Comparison of ENCODE assay signal across 8 cellular contexts in genomic region chr1:112956503-112957132, GRCh38. TPM values are rescaled to one million over a fixed set of nuclear protein-coding genes. Genes with fewer than 3 reads are reported as not detected.
DNase-seq lines count a peak whose midpoint lies in the region; ATAC-seq and TF ChIP-seq lines count a peak whose summit lies in the region.

No MANE protein-coding gene starts in this region.

- H3K4me3 Mint-ChIP-seq in activated B cell treated with CpG ODN at 0.5 μM for 24 hours: peak overlapping the region; percentile 98
- H3K4me3 Mint-ChIP-seq in endothelial cell (ENCODE audit: unreplicated experiment): peak overlapping the region; percentile 95
- peak overlapping the region; percentile 95 to 99 (median 97) for H3K4me3 Mint-ChIP-seq in naive thymus-derived CD8-positive, alpha-beta T cell

- POLR2A ChIA-PET in activated B cell treated with CpG ODN at 0.5 μM for 24 hours (lab: Charles Lee): interaction anchor here (0.6 to 2.6 kb wide), 10 partner anchors 27 to 900 kb away, joined by 3 to 23 read pairs (median 3); partner anchors contain the start of genes CAPZA1, LRIG2, PPM1J and ST7L
- POLR2A ChIA-PET in naive thymus-derived CD8-positive, alpha-beta T cell (lab: Charles Lee): interaction anchor here (1.0 to 2.4 kb wide), 3 partner anchors 117 to 338 kb away, joined by 3 to 24 read pairs (median 9); partner anchors contain the start of genes LRIG2, PPM1J and ST7L

- H3K9me3 Mint-ChIP-seq in activated B cell treated with CpG ODN at 0.5 μM for 24 hours (no peaks in the 10 kb centered on the region), endothelial cell (ENCODE audit: unreplicated experiment) (no peaks in the 10 kb centered on the region)
- H3K9me3 Mint-ChIP-seq in naive thymus-derived CD8-positive, alpha-beta T cell: no peaks in the 10 kb centered on the region

- H3K4me1 Mint-ChIP-seq in activated B cell treated with CpG ODN at 0.5 μM for 24 hours (peaks cover 50% of the 10 kb centered on the region), endothelial cell (ENCODE audit: unreplicated experiment) (peaks cover 30% of the 10 kb centered on the region)
- peaks cover 22 to 58% (median 55%) of the 10 kb centered on the region in 4 donors for H3K4me1 Mint-ChIP-seq in naive thymus-derived CD8-positive, alpha-beta T cell

- peaks cover 0 to 77% (median 40%) of the 10 kb centered on the region in 4 donors for H3K4me1 ChIP-seq in stomach

- H3K27me3 ChIP-seq in stomach: no peaks in the 10 kb centered on the region

- H3K36me3 Mint-ChIP-seq in activated B cell treated with CpG ODN at 0.5 μM for 24 hours (ENCODE audit: low read depth) (peaks cover 27% of the 10 kb centered on the region), endothelial cell (ENCODE audit: low read depth, unreplicated experiment) (peaks cover 4% of the 10 kb centered on the region)
- peaks cover 0 to 12% (median 8%) of the 10 kb centered on the region in 3 donors for H3K36me3 Mint-ChIP-seq in naive thymus-derived CD8-positive, alpha-beta T cell

- CTCF ChIA-PET in activated B cell treated with CpG ODN at 0.5 μM for 24 hours (lab: Charles Lee): interaction anchor here (0.6 to 1.9 kb wide), 10 partner anchors 21 to 241 kb away, joined by 3 to 12 read pairs (median 4); partner anchors contain the start of genes LRIG2 and PPM1J

- H3K27me3 Mint-ChIP-seq in activated B cell treated with CpG ODN at 0.5 μM for 24 hours (no peaks in the 10 kb centered on the region), endothelial cell (ENCODE audit: unreplicated experiment) (peaks cover 4% of the 10 kb centered on the region)
- no peaks in the 10 kb centered on the region for H3K27me3 Mint-ChIP-seq in naive thymus-derived CD8-positive, alpha-beta T cell

- H3K9me3 ChIP-seq in stomach: no peaks in the 10 kb centered on the region

- H3K27ac Mint-ChIP-seq in activated B cell treated with CpG ODN at 0.5 μM for 24 hours (peak overlapping the region; percentile 98), endothelial cell (ENCODE audit: unreplicated experiment) (peak overlapping the region; percentile 79)
- H3K27ac Mint-ChIP-seq in naive thymus-derived CD8-positive, alpha-beta T cell: peak overlapping the region; percentile 80 to 99 (median 96)

- H3K36me3 ChIP-seq in stomach: peaks cover 0 to 9% (median 0%) of the 10 kb centered on the region in 4 donors

- H3K4me3 ChIP-seq in stomach: peak overlapping the region; percentile 75 to 83 (median 80)

- ATAC-seq in HG03196 (IDR thresholded peaks at IDR 0.05; ENCODE audit: unreplicated experiment) (peak; percentile 9), activated B cell treated with CpG ODN at 0.5 μM for 24 hours (ENCODE audit: low read depth) (peak; percentile 5)
- ATAC-seq in naive thymus-derived CD8-positive, alpha-beta T cell: peak; percentile 23 to 34

- peak overlapping the region; percentile 64 to 94 (median 88) for H3K27ac ChIP-seq in stomach

- TF ChIP-seq POLR2A in stomach (IDR thresholded peaks at IDR 0.05): no peak

- no peak for TF ChIP-seq EP300 in stomach (IDR thresholded peaks at IDR 0.05)

- TF ChIP-seq CTCF in activated B cell treated with CpG ODN at 0.5 μM for 24 hours (IDR thresholded peaks at IDR 0.05) (no peak), endothelial cell (IDR thresholded peaks at IDR 0.05; ENCODE audit: unreplicated experiment) (no peak), stomach (IDR thresholded peaks at IDR 0.05) (no peak)

- DNase-seq in NCI-H345 (lab: John Stamatoyannopoulos, UW): peak; percentile 31
- no peak for DNase-seq in NCI-H345 treated with DMSO at 0.1 percent for 48 hours (lab: John Stamatoyannopoulos, UW; ENCODE audit: unreplicated experiment)
- DNase-seq in activated B cell treated with CpG ODN at 0.5 μM for 24 hours: peak; percentile 42
- no peak for DNase-seq in endothelial cell (ENCODE audit: low spot score)
- peak in 7 of 10 donors; percentile 17 to 63 (median 33) for DNase-seq in naive thymus-derived CD8-positive, alpha-beta T cell
- DNase-seq in stomach: no peak
- DNase-seq in kidney tubule cell (ENCODE audit: low spot score): no peak

- intact Hi-C loops in activated B cell treated with CpG ODN at 0.5 μM for 24 hours (cut with micrococcal nuclease): loop anchor here (2.0 to 10.0 kb wide), 10 partner anchors 116 to 1798 kb away; partner anchors contain the start of genes CAPZA1, CSDE1, LRIG2 and MAGI3
- intact Hi-C loops in stomach (cut with DNase I; ENCODE audit: low total_unique reads): loop anchor here (10.0 kb wide), 1 partner anchor 72 kb away; no protein-coding TSS in a partner anchor

- 9 to 17% (median 10%) methylated on average over 24 to 41 of the region's 41 CpGs for WGBS in stomach, 5 donors

RNA-seq across cellular contexts. Expression of gene SLC16A1, which starts 0.6 kb away (rescaled TPM):
- 17.8 and 17.9 TPM in 2 replicates for total RNA-seq in activated B cell treated with CpG ODN at 0.5 μM for 24 hours
- total RNA-seq in endothelial cell (ENCODE audit: unreplicated experiment): 88.7 TPM
- total RNA-seq in naive thymus-derived CD8-positive, alpha-beta T cell: 10 to 100 TPM; 11.8 to 12.5 TPM
- polyA plus RNA-seq in naive thymus-derived CD8-positive, alpha-beta T cell: 10 to 100 TPM in 2 of 3 donors, 1 to 10 TPM in 1; 8.2 to 16.0 (median 10.7) TPM
- total RNA-seq in stomach: 100 to 1,000 TPM in 1 of 5 donors, 10 to 100 TPM in 4; 12.5 to 127 (median 32.6) TPM
- polyA plus RNA-seq in stomach: 1 to 10 TPM; 4.9 to 10.0 (median 7.8) TPM

Comparison
In these comparisons a context has a peak if more than half of its experiments do, and no peak if none do; other contexts are left out.
1. DNase-seq: peak in NCI-H345 (single experiment), activated B cell treated with CpG ODN at 0.5 μM for 24 hours (single experiment) and naive thymus-derived CD8-positive, alpha-beta T cell (7 of 10); none in NCI-H345 treated with DMSO at 0.1 percent for 48 hours (single experiment), endothelial cell (single experiment), stomach (single experiment) and kidney tubule cell (single experiment).
2. Peak in every context shown above with its lines, with median percentiles within 50 percentile points of each other: ATAC-seq, H3K27ac Mint-ChIP-seq and H3K4me3 Mint-ChIP-seq.